In genomic region chr11:14544611-14545010, GRCh38 we compare ENCODE assay signal across 1 cellular context.
TF ChIP-seq lines count a peak whose summit lies in the region.

No MANE protein-coding gene starts in this region.

TF ChIP-seq in GM12878, 131 proteins besides CTCF, POLR2A, EP300 and RAD21 (continued from another document):
- TF ChIP-seq RELB (IDR thresholded peaks at IDR 0.05; ENCODE audit: low read depth), result peak; percentile 24; the same call in 1 of the 2 replicates
- TF ChIP-seq, protein P1, sequence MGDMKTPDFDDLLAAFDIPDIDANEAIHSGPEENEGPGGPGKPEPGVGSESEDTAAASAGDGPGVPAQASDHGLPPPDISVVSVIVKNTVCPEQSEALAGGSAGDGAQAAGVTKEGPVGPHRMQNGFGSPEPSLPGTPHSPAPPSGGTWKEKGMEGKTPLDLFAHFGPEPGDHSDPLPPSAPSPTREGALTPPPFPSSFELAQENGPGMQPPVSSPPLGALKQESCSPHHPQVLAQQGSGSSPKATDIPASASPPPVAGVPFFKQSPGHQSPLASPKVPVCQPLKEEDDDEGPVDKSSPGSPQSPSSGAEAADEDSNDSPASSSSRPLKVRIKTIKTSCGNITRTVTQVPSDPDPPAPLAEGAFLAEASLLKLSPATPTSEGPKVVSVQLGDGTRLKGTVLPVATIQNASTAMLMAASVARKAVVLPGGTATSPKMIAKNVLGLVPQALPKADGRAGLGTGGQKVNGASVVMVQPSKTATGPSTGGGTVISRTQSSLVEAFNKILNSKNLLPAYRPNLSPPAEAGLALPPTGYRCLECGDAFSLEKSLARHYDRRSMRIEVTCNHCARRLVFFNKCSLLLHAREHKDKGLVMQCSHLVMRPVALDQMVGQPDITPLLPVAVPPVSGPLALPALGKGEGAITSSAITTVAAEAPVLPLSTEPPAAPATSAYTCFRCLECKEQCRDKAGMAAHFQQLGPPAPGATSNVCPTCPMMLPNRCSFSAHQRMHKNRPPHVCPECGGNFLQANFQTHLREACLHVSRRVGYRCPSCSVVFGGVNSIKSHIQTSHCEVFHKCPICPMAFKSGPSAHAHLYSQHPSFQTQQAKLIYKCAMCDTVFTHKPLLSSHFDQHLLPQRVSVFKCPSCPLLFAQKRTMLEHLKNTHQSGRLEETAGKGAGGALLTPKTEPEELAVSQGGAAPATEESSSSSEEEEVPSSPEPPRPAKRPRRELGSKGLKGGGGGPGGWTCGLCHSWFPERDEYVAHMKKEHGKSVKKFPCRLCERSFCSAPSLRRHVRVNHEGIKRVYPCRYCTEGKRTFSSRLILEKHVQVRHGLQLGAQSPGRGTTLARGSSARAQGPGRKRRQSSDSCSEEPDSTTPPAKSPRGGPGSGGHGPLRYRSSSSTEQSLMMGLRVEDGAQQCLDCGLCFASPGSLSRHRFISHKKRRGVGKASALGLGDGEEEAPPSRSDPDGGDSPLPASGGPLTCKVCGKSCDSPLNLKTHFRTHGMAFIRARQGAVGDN (IDR thresholded peaks at IDR 0.05), result no peak
- TF ChIP-seq JUND (IDR thresholded peaks at IDR 0.05; ENCODE audit: low read depth, low read length), result no peak
- TF ChIP-seq CREM (IDR thresholded peaks at IDR 0.05; ENCODE audit: low read depth), result peak; percentile 75
- TF ChIP-seq, protein P2, sequence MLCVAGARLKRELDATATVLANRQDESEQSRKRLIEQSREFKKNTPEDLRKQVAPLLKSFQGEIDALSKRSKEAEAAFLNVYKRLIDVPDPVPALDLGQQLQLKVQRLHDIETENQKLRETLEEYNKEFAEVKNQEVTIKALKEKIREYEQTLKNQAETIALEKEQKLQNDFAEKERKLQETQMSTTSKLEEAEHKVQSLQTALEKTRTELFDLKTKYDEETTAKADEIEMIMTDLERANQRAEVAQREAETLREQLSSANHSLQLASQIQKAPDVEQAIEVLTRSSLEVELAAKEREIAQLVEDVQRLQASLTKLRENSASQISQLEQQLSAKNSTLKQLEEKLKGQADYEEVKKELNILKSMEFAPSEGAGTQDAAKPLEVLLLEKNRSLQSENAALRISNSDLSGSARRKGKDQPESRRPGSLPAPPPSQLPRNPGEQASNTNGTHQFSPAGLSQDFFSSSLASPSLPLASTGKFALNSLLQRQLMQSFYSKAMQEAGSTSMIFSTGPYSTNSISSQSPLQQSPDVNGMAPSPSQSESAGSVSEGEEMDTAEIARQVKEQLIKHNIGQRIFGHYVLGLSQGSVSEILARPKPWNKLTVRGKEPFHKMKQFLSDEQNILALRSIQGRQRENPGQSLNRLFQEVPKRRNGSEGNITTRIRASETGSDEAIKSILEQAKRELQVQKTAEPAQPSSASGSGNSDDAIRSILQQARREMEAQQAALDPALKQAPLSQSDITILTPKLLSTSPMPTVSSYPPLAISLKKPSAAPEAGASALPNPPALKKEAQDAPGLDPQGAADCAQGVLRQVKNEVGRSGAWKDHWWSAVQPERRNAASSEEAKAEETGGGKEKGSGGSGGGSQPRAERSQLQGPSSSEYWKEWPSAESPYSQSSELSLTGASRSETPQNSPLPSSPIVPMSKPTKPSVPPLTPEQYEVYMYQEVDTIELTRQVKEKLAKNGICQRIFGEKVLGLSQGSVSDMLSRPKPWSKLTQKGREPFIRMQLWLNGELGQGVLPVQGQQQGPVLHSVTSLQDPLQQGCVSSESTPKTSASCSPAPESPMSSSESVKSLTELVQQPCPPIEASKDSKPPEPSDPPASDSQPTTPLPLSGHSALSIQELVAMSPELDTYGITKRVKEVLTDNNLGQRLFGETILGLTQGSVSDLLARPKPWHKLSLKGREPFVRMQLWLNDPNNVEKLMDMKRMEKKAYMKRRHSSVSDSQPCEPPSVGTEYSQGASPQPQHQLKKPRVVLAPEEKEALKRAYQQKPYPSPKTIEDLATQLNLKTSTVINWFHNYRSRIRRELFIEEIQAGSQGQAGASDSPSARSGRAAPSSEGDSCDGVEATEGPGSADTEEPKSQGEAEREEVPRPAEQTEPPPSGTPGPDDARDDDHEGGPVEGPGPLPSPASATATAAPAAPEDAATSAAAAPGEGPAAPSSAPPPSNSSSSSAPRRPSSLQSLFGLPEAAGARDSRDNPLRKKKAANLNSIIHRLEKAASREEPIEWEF (IDR thresholded peaks at IDR 0.05; ENCODE audit: insufficient replicate concordance, low read depth, low read length), result no peak
